In the genomic region with DNA sequence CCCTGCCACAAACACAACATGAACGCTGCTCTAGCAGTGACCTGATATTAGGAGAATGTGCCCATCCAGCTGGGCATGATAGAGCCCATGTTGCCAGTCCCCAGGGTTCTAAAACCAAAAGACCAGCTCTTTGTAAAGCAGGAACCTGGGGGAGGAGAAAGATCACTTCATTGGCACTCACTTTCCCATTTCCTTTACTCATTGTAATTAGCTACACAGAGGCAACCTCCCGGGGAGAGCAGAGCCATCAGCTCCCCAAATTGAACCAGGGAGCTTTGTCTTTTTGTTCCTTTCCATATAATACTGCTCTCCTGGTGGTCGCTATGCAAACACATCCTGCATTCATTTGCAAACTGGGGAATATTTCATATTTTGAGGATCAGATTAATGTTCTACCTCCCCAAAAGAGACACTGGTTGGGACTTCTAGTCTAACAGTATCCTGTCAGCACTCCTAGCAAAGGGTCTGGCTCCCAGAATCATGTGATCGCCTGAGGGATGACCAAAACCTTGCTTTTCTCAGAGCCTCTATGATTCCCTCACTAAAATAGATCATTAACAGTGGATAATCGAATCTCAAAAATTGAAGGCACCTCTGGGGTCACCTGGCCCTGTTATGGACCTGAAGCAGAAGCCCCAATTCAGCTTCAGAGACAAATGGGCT, we compare ENCODE assay signal across 18 cellular contexts.
"Had no signal": no experiment of that assay in that cellular context is flagged by ENCODE, and none has a peak within 500 bp of the region (broad histone marks: within the 10 kb centered on the region; RNA-seq: fewer than 3 reads in every experiment).

No MANE protein-coding gene starts in this region.

- H3K4me3 Mint-ChIP-seq: activated CD4-positive, alpha-beta T cell treated with anti-CD3 and anti-CD28 coated beads, Interleukin-2, amount 10 ng/mL, durations not matched to agents 24 days and 14 days; activated naive CD4-positive, alpha-beta T cell treated with anti-CD3 and anti-CD28 coated beads, Interleukin-2, amount 10 ng/mL, durations not matched to agents 7 days and 5 days; natural killer cell treated with Interleukin-12 subunit alpha and Interleukin-12 subunit beta and Interleukin-15 and Interleukin-18, amount 100 ng/mL, for 72 hours; stimulated activated naive B cell treated with anti-CD40 and anti-IgM and Interleukin-4, amounts not matched to agents 10 μg/mL and 1 μg/mL and 100 μg/mL, for 72 hours; T-cell had no signal

- H3K27ac Mint-ChIP-seq: activated CD4-positive, alpha-beta T cell treated with anti-CD3 and anti-CD28 coated beads, Interleukin-2, amount 10 ng/mL, durations not matched to agents 24 days and 14 days; activated naive CD4-positive, alpha-beta T cell treated with anti-CD3 and anti-CD28 coated beads, Interleukin-2, amount 10 ng/mL, durations not matched to agents 7 days and 5 days; natural killer cell treated with Interleukin-12 subunit alpha and Interleukin-12 subunit beta and Interleukin-15 and Interleukin-18, amount 100 ng/mL, for 72 hours; stimulated activated naive B cell treated with anti-CD40 and anti-IgM and Interleukin-4, amounts not matched to agents 10 μg/mL and 1 μg/mL and 100 μg/mL, for 72 hours; T-cell had no signal

- ATAC-seq: left cardiac atrium; natural killer cell treated with Interleukin-12 subunit alpha and Interleukin-12 subunit beta and Interleukin-15 and Interleukin-18, amount 100 ng/mL, for 72 hours; stimulated activated naive B cell treated with anti-CD40 and anti-IgM and Interleukin-4, amounts not matched to agents 10 μg/mL and 1 μg/mL and 100 μg/mL, for 72 hours; T-cell had no signal

- H3K36me3 ChIP-seq: brain microvascular endothelial cell, colonic mucosa, thoracic aorta had no signal

- H3K27me3 ChIP-seq: brain microvascular endothelial cell, colonic mucosa had no signal

- H3K36me3 Mint-ChIP-seq: activated naive CD4-positive, alpha-beta T cell treated with anti-CD3 and anti-CD28 coated beads, Interleukin-2, amount 10 ng/mL, durations not matched to agents 7 days and 5 days; natural killer cell treated with Interleukin-12 subunit alpha and Interleukin-12 subunit beta and Interleukin-15 and Interleukin-18, amount 100 ng/mL, for 72 hours; stimulated activated naive B cell treated with anti-CD40 and anti-IgM and Interleukin-4, amounts not matched to agents 10 μg/mL and 1 μg/mL and 100 μg/mL, for 72 hours; T-cell had no signal

- H3K9me3 ChIP-seq: colonic mucosa, thoracic aorta had no signal

- H3K4me3 ChIP-seq: colonic mucosa, thoracic aorta had no signal

- H3K9me3 Mint-ChIP-seq: activated CD4-positive, alpha-beta T cell treated with anti-CD3 and anti-CD28 coated beads, Interleukin-2, amount 10 ng/mL, durations not matched to agents 24 days and 14 days; activated naive CD4-positive, alpha-beta T cell treated with anti-CD3 and anti-CD28 coated beads, Interleukin-2, amount 10 ng/mL, durations not matched to agents 7 days and 5 days; natural killer cell treated with Interleukin-12 subunit alpha and Interleukin-12 subunit beta and Interleukin-15 and Interleukin-18, amount 100 ng/mL, for 72 hours; T-cell had no signal

- H3K27ac ChIP-seq: brain microvascular endothelial cell, colonic mucosa, thoracic aorta had no signal

- DNase-seq: activated CD4-positive, alpha-beta T cell treated with anti-CD3 and anti-CD28 coated beads, Interleukin-2, amount 10 ng/mL, durations not matched to agents 24 days and 14 days; activated CD8-positive, alpha-beta memory T cell treated with anti-CD3 and anti-CD28 coated beads for 24 hours; activated CD8-positive, alpha-beta memory T cell treated with anti-CD3 and anti-CD28 coated beads, Interleukin-2, amount 50 U/mL, for 48 hours; activated effector memory CD4-positive, alpha-beta T cell treated with Interleukin-2 at 50 U/mL for 16 hours; activated naive CD4-positive, alpha-beta T cell treated with anti-CD3 and anti-CD28 coated beads, Interleukin-2, amount 10 ng/mL, durations not matched to agents 7 days and 5 days; activated T-cell treated with anti-CD3 and anti-CD28 coated beads, Interleukin-2, amount 50 U/mL, for 48 hours; aorta; brain microvascular endothelial cell; central memory CD4-positive, alpha-beta T cell; colonic mucosa; erythroblast; foreskin melanocyte; left cardiac atrium; stimulated activated naive B cell treated with anti-CD40 and anti-IgM and Interleukin-4, amounts not matched to agents 10 μg/mL and 1 μg/mL and 100 μg/mL, for 72 hours; T-cell; T-helper 9 cell had no signal
